In genomic region chr9:113343732-113344231, GRCh38 we compare ENCODE assay signal across 8 cellular contexts. TPM values are rescaled to one million over a fixed set of nuclear protein-coding genes. Genes with fewer than 3 reads are reported as not detected.
A peak's percentile ranks its signal among the peaks of the same experiment; 100 is the strongest.
DNase-seq lines count a peak whose midpoint lies in the region; ATAC-seq lines count a peak whose summit lies in the region.

No MANE protein-coding gene starts in this region.

- peak; percentile 36 for DNase-seq in HT-29 (ENCODE audit: low spot score)
- peak; percentile 75 for DNase-seq in NCI-H524 treated with DMSO at 0.1 percent for 48 hours (lab: John Stamatoyannopoulos, UW)
- DNase-seq in middle frontal gyrus (ENCODE audit: extremely low spot score, low spot score) = peak; percentile 68
- no peak for DNase-seq in immature natural killer cell

- H3K36me3 Mint-ChIP-seq in dendritic cell treated with granulocyte-macrophage colony-stimulating factor and Interleukin-4, amounts not matched to agents 40 ng/mL and 50 ng/mL, for 4 days (ENCODE audit: low read depth) = no peaks in the 10 kb centered on the region
- H3K36me3 Mint-ChIP-seq in immature natural killer cell = no peaks in the 10 kb centered on the region

- H3K27me3 Mint-ChIP-seq in dendritic cell treated with granulocyte-macrophage colony-stimulating factor and Interleukin-4, amounts not matched to agents 40 ng/mL and 50 ng/mL, for 4 days = peaks cover 3% of the 10 kb centered on the region
- H3K27me3 Mint-ChIP-seq in immature natural killer cell (ENCODE audit: low read depth in 3 of 3) = peaks cover 5 to 8% (median 5%) of the 10 kb centered on the region in 3 donors

- ATAC-seq in GM18867 (IDR thresholded peaks at IDR 0.05; ENCODE audit: unreplicated experiment) (no peak), GM18907 (IDR thresholded peaks at IDR 0.05; ENCODE audit: unreplicated experiment) (no peak), GM18498 (IDR thresholded peaks at IDR 0.05; ENCODE audit: unreplicated experiment) (no peak)

- H3K4me3 Mint-ChIP-seq in dendritic cell treated with granulocyte-macrophage colony-stimulating factor and Interleukin-4, amounts not matched to agents 40 ng/mL and 50 ng/mL, for 4 days = no peak overlapping the region
- no peak overlapping the region for H3K4me3 Mint-ChIP-seq in immature natural killer cell

- intact Hi-C loops in dendritic cell treated with granulocyte-macrophage colony-stimulating factor and Interleukin-4, amounts not matched to agents 40 ng/mL and 50 ng/mL, for 4 days (cut with micrococcal nuclease) = loop anchor here (10.0 kb wide), 1 partner anchor 61 kb away; the partner anchor contains the start of gene ALAD

- H3K4me1 Mint-ChIP-seq in dendritic cell treated with granulocyte-macrophage colony-stimulating factor and Interleukin-4, amounts not matched to agents 40 ng/mL and 50 ng/mL, for 4 days (ENCODE audit: low read depth) = peaks cover 26% of the 10 kb centered on the region
- peaks cover 15 to 19% of the 10 kb centered on the region in 2 donors for H3K4me1 Mint-ChIP-seq in immature natural killer cell

- no peaks in the 10 kb centered on the region for H3K9me3 Mint-ChIP-seq in dendritic cell treated with granulocyte-macrophage colony-stimulating factor and Interleukin-4, amounts not matched to agents 40 ng/mL and 50 ng/mL, for 4 days
- H3K9me3 Mint-ChIP-seq in immature natural killer cell = no peaks in the 10 kb centered on the region

- H3K27ac Mint-ChIP-seq in dendritic cell treated with granulocyte-macrophage colony-stimulating factor and Interleukin-4, amounts not matched to agents 40 ng/mL and 50 ng/mL, for 4 days = peak overlapping the region; percentile 57
- H3K27ac Mint-ChIP-seq in immature natural killer cell = no peak overlapping the region

RNA-seq across cellular contexts. Expression of gene WDR31, which starts 3.7 kb away (rescaled TPM):
- 0.37 and 0.74 TPM in 2 replicates for total RNA-seq in HT-29 (2014; rRNA removed; shearing (Covaris generic))
- polyA plus RNA-seq in immature natural killer cell = not detected

RNA-seq across cellular contexts. Expression of gene BSPRY, which starts 5.6 kb away (rescaled TPM):
- 31.5 and 34.1 TPM in 2 replicates for total RNA-seq in HT-29 (2014; rRNA removed; shearing (Covaris generic))
- polyA plus RNA-seq in immature natural killer cell = 1 to 10 TPM; 1.9 to 6.1 (median 3.7) TPM

RNA-seq across cellular contexts. Expression of gene HDHD3, which starts 33.0 kb away (rescaled TPM):
- total RNA-seq in HT-29 (2014; rRNA removed; shearing (Covaris generic)) = 73.3 and 78.1 TPM in 2 replicates
- polyA plus RNA-seq in immature natural killer cell = 10 to 100 TPM; 17.4 to 29.7 (median 22.4) TPM

RNA-seq across cellular contexts. Expression of gene RNF183, which starts 40.6 kb away (rescaled TPM):
- 6.1 and 7.1 TPM in 2 replicates for total RNA-seq in HT-29 (2014; rRNA removed; shearing (Covaris generic))
- polyA plus RNA-seq in immature natural killer cell = not detected

RNA-seq across cellular contexts. Expression of gene ALAD, which starts 57.3 kb away (rescaled TPM):
- total RNA-seq in HT-29 (2014; rRNA removed; shearing (Covaris generic)) = 16.0 and 20.8 TPM in 2 replicates
- 10 to 100 TPM; 11.9 to 26.7 (median 19.7) TPM for polyA plus RNA-seq in immature natural killer cell

Comparison
In these comparisons a context has a peak if more than half of its experiments do, and no peak if none do; other contexts are left out.
1. DNase-seq: peak in HT-29 (single experiment), NCI-H524 treated with DMSO at 0.1 percent for 48 hours (single experiment) and middle frontal gyrus (single experiment); none in immature natural killer cell (0 of 3).